Comparison of ENCODE assay signal across 8 cellular contexts in the genomic region with DNA sequence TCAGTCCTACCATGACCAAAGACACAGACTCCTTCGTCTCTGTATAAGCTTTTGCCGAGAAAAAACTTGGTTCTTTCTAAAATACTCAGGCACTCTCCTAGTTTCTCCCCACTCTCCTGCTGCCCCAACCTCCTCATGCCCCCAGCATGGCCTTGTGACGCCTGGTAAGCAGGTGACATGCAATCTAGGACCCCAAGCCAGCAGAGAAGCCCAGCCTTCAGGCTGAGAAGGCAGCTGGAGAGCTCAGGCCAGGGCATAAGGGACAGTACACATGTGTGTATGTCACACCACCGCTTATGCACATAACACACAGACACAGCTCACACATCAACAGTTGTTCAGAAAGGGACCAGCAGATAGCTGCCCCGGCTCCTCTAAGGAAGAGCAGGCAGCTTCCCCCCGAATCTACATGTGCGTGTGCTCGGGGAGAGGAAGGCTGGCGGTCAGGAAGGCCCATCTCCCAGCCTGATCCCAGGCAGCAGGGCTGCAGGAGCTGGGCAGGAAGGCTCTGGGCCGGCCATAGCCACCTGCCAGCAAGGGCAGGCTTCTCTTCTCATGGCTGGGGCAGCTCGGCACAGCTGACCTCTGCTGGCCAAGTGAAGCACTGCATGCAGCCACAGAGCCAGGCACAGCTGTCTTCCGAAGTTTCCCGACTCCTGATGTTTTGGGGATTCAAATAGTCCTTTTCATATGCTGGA. TPM values are rescaled to one million over a fixed set of nuclear protein-coding genes. Genes with fewer than 3 reads are reported as not detected.
DNase-seq lines count a peak whose midpoint lies in the region; ATAC-seq, FAIRE-seq and TF ChIP-seq lines count a peak whose summit lies in the region.

No MANE protein-coding gene starts in this region.

- TF ChIP-seq POLR2A in NB4 (IDR thresholded peaks at IDR 0.05; ENCODE audit: extremely low read depth, insufficient read length): no peak
- no peak for TF ChIP-seq POLR2A in GM12878 (IDR thresholded peaks at IDR 0.05; ENCODE audit: low read depth, low read length)

- H3K27ac ChIP-seq in GM12878 (ENCODE audit: control insufficient read depth, insufficient read depth) (no peak overlapping the region), iPS DF 6.9 (ENCODE audit: low read length) (no peak overlapping the region)

- H4K20me1 ChIP-seq in GM12878 (ENCODE audit: control insufficient read depth, insufficient read depth): peaks cover 2% of the 10 kb centered on the region; the same call in 1 of the 2 replicates

- SMC1A ChIA-PET in GM12878 (lab: Charles Lee; ENCODE audit: uncharacterized antibody, unreplicated experiment): interaction anchor here (0.7 to 1.9 kb wide), 15 partner anchors 8 to 324 kb away, joined by 3 to 14 read pairs (median 3); a partner anchor contains a TSS

- no peak overlapping the region for H3K4me3 ChIP-seq in NB4 (ENCODE audit: low read depth, low read length)
- H3K4me3 ChIP-seq in GM12878: no peak overlapping the region
- H3K4me3 ChIP-seq in iPS DF 6.9 (ENCODE audit: low read length): no peak overlapping the region

- intact Hi-C loops in GM12878 (cut with micrococcal nuclease; ENCODE audit: unreplicated experiment): loop anchor here (1.0 kb wide), 2 partner anchors 217 to 324 kb away; no protein-coding TSS in a partner anchor

- CTCF ChIA-PET in GM12878 (lab: Yijun Ruan, JAX): interaction anchor here (0.6 to 3.4 kb wide), 39 partner anchors 10 to 656 kb away, joined by 3 to 33 read pairs (median 4); a partner anchor contains a TSS

- peak; percentile 41 for FAIRE-seq in GM12878 (lab: Jason Lieb, UNC)

- no peaks in the 10 kb centered on the region for H3K79me2 ChIP-seq in GM12878 (ENCODE audit: control insufficient read depth, insufficient read depth, low read length)

- no TSS peak for BruUV-seq in GM12878 (replicated peaks; lab: Mats Ljungman, UMichigan)

- RAD21 ChIA-PET in GM12878 (lab: Charles Lee; ENCODE audit: unreplicated experiment): interaction anchor here (1.0 to 2.8 kb wide), 13 partner anchors 8 to 545 kb away, joined by 3 to 30 read pairs (median 4); a partner anchor contains a TSS

- in situ Hi-C loops in Caki2 (cut with HindIII; ENCODE audit: low pct_unique_long_range_greater_than_20kb, low sequenced_read_pairs): no loop called here
- in situ Hi-C loops in GM12878 (cut with MboI): no loop called here

- ATAC-seq in GM21447 (IDR thresholded peaks at IDR 0.05; ENCODE audit: unreplicated experiment) (peak; percentile 78), GM12878 (peak; percentile 95), HG02852 (IDR thresholded peaks at IDR 0.05; ENCODE audit: unreplicated experiment) (no peak)

- TF ChIP-seq CTCF in NB4 (IDR thresholded peaks at IDR 0.05; ENCODE audit: low read depth, low read length): peak; percentile 99
- TF ChIP-seq CTCF in GM12878 (IDR thresholded peaks at IDR 0.05 in 2 of 3, conservative IDR thresholded peaks at IDR 0.05 in 1 of 3; ENCODE audit: control insufficient read depth in 2 of 3, extremely low read depth in 1 of 3, insufficient read depth in 1 of 3, low read depth in 3 of 3, low read length in 3 of 3): peak; percentile 94 to 97 (median 97); a peak in 5 of 6 replicates

- H2AFZ ChIP-seq in GM12878 (ENCODE audit: control insufficient read depth, low read depth, low read length): no peak overlapping the region

- H3K4me1 ChIP-seq in GM12878 (ENCODE audit: control insufficient read depth, insufficient read depth, low read length): no peaks in the 10 kb centered on the region
- no peaks in the 10 kb centered on the region; the same call in 1 of the 2 replicates for H3K4me1 ChIP-seq in iPS DF 6.9 (ENCODE audit: control insufficient read depth, insufficient read depth, low read length)

- DNase-seq in Caki2 (ENCODE audit: low read depth) (peak; percentile 55), NB4 (ENCODE audit: low read depth) (peak; percentile 69), UCSD-AML1 (lab: John Stamatoyannopoulos, UW; ENCODE audit: unreplicated experiment) (peak; percentile 22), GM12878 (ENCODE audit: low read depth, low spot score) (no peak), iPS DF 6.9 (ENCODE audit: low read depth, low spot score) (peak; percentile 39)
- peak; percentile 60 for DNase-seq in stimulated activated CD4-positive, alpha-beta T cell treated with anti-CD3 and anti-CD28 coated beads, Interleukin-12 subunit alpha, Interleukin-12 subunit beta, amount 100 ng/mL, for 4 hours

- H3K4me2 ChIP-seq in GM12878 (ENCODE audit: control insufficient read depth, insufficient read depth): no peak overlapping the region

- no peaks in the 10 kb centered on the region for H3K9me3 ChIP-seq in GM12878 (replicated peaks; ENCODE audit: control insufficient read depth, insufficient read depth, low read length)
- H3K9me3 ChIP-seq in iPS DF 6.9 (ENCODE audit: control insufficient read depth, insufficient read depth, low read length): no peaks in the 10 kb centered on the region

- no peaks in the 10 kb centered on the region for H3K27me3 ChIP-seq in GM12878 (replicated peaks in 1 of 2; ENCODE audit: control insufficient read depth in 2 of 2, insufficient read depth in 2 of 2, low read length in 1 of 2)
- no peaks in the 10 kb centered on the region for H3K27me3 ChIP-seq in iPS DF 6.9 (ENCODE audit: control insufficient read depth, insufficient read depth, low read length)

- TF ChIP-seq EP300 in GM12878 (IDR thresholded peaks at IDR 0.05; ENCODE audit: borderline replicate concordance in 1 of 2, control insufficient read depth in 1 of 2, low read depth in 2 of 2, low read length in 2 of 2): no peak

- 59% methylated on average over 13 of the region's 13 CpGs for WGBS in GM12878 (ENCODE audit: insufficient coverage, insufficient replicate concordance, low lambda C conversion rate, missing lambda C conversion rate)
- WGBS in iPS DF 6.9 (ENCODE audit: insufficient coverage, insufficient read length): no CpG with 5 or more reads among the region's 13 CpGs

- peak; percentile 62 for TF ChIP-seq RAD21 in GM12878 (IDR thresholded peaks at IDR 0.05; ENCODE audit: insufficient read depth, low read depth, low read length)

- H3K9ac ChIP-seq in GM12878 (ENCODE audit: control insufficient read depth, insufficient read depth, low read length): no peak overlapping the region

- H3K36me3 ChIP-seq in GM12878 (ENCODE audit: control insufficient read depth in 2 of 2, insufficient read depth in 2 of 2, low read length in 1 of 2): peaks cover 35 to 50% of the 10 kb centered on the region in 2 experiments
- peaks cover 47% of the 10 kb centered on the region for H3K36me3 ChIP-seq in iPS DF 6.9 (ENCODE audit: control insufficient read depth, insufficient read depth, low read length)

- POLR2A ChIA-PET in GM12878 (lab: Charles Lee): interaction anchor here (0.5 to 1.4 kb wide), 5 partner anchors 13 to 458 kb away, joined by 3 read pairs; no protein-coding TSS in a partner anchor

RNA-seq across cellular contexts. Expression of a gene that starts 8.5 kb away (rescaled TPM):
- 131 and 153 TPM in 2 replicates for total RNA-seq in Caki2 (2014; rRNA removed; shearing (Covaris generic); ENCODE audit: low replicate concordance)
- total RNA-seq in GM12878 (2013; cell fraction: nucleolus; rRNA removed): 56.8 and 76.3 TPM in 2 replicates
- 93.2 and 97.4 TPM in 2 replicates for total RNA-seq in GM12878 (2014; rRNA removed)
- total RNA-seq in GM12878 (2014; rRNA removed; fragmentation: Illumina TruSeq; extraction: Trizol): 51.5 and 52.1 TPM in 2 replicates
- total RNA-seq in GM12878 (2021): 86.3 and 92.4 TPM in 2 replicates
- 40.2 TPM for polyA plus RNA-seq in GM12878 (2011; ENCODE audit: low read depth)
- polyA plus RNA-seq in GM12878 (2011; rRNA removed): 56.0 and 82.9 TPM in 2 replicates
- 85.7 and 112 TPM in 2 replicates for polyA plus RNA-seq in GM12878 (2011; cell fraction: cytosol; rRNA removed)
- polyA plus RNA-seq in GM12878 (2011; cell fraction: nucleus; rRNA removed): 182 and 194 TPM in 2 replicates
- 57.3 and 65.1 TPM in 2 replicates for polyA plus RNA-seq in GM12878 (2012)
- 39.1 and 78.1 TPM in 2 replicates for polyA plus RNA-seq in GM12878 (2014; fragmentation: Illumina TruSeq; extraction: Trizol)
- polyA plus RNA-seq in GM12878 (2014; fragmentation: Nextera tagmentation; extraction: Ambion mirVana): 10 to 100 TPM; 19.8 to 48.3 TPM
- 79.6 and 93.8 TPM in 2 replicates for polyA plus RNA-seq in GM12878 (2014; rRNA removed)
- polyA plus RNA-seq in GM12878 (2016; fragmentation: Nextera tagmentation; extraction: Ambion mirVana): 100 to 1,000 TPM; 127 to 136 TPM
- polyA minus RNA-seq in GM12878 (2011; rRNA and poly(A)+ RNA removed): 75.0 and 100 TPM in 2 replicates
- polyA minus RNA-seq in GM12878 (2011; cell fraction: cytosol; rRNA and poly(A)+ RNA removed): 26.6 and 29.3 TPM in 2 replicates
- polyA minus RNA-seq in GM12878 (2011; cell fraction: nucleus; rRNA and poly(A)+ RNA removed): 51.5 and 87.5 TPM in 2 replicates

RNA-seq across cellular contexts. Expression of a gene that starts 16.8 kb away (rescaled TPM):
- total RNA-seq in Caki2 (2014; rRNA removed; shearing (Covaris generic); ENCODE audit: low replicate concordance): 263 and 317 TPM in 2 replicates
- total RNA-seq in GM12878 (2013; cell fraction: nucleolus; rRNA removed): 141 and 178 TPM in 2 replicates
- total RNA-seq in GM12878 (2014; rRNA removed): 71.3 and 75.3 TPM in 2 replicates
- 39.1 and 41.4 TPM in 2 replicates for total RNA-seq in GM12878 (2014; rRNA removed; fragmentation: Illumina TruSeq; extraction: Trizol)
- 41.6 and 48.1 TPM in 2 replicates for total RNA-seq in GM12878 (2021)
- polyA plus RNA-seq in GM12878 (2011; ENCODE audit: low read depth): 49.3 TPM
- polyA plus RNA-seq in GM12878 (2011; rRNA removed): 67.1 and 69.8 TPM in 2 replicates
- 82.6 and 87.1 TPM in 2 replicates for polyA plus RNA-seq in GM12878 (2011; cell fraction: cytosol; rRNA removed)
- polyA plus RNA-seq in GM12878 (2011; cell fraction: nucleus; rRNA removed): 70.6 and 72.2 TPM in 2 replicates
- polyA plus RNA-seq in GM12878 (2012): 51.2 and 51.5 TPM in 2 replicates
- 37.3 and 38.9 TPM in 2 replicates for polyA plus RNA-seq in GM12878 (2014; fragmentation: Illumina TruSeq; extraction: Trizol)
- 10 to 100 TPM; 20.8 to 21.0 TPM for polyA plus RNA-seq in GM12878 (2014; fragmentation: Nextera tagmentation; extraction: Ambion mirVana)
- 48.1 and 53.9 TPM in 2 replicates for polyA plus RNA-seq in GM12878 (2014; rRNA removed)
- 10 to 100 TPM; 55.6 to 57.4 TPM for polyA plus RNA-seq in GM12878 (2016; fragmentation: Nextera tagmentation; extraction: Ambion mirVana)
- polyA minus RNA-seq in GM12878 (2011; rRNA and poly(A)+ RNA removed): 58.4 and 72.4 TPM in 2 replicates
- polyA minus RNA-seq in GM12878 (2011; cell fraction: cytosol; rRNA and poly(A)+ RNA removed): 28.4 and 31.1 TPM in 2 replicates
- polyA minus RNA-seq in GM12878 (2011; cell fraction: nucleus; rRNA and poly(A)+ RNA removed): 33.5 and 53.0 TPM in 2 replicates

RNA-seq across cellular contexts. Expression of a gene that starts 24.1 kb away (rescaled TPM):
- total RNA-seq in Caki2 (2014; rRNA removed; shearing (Covaris generic); ENCODE audit: low replicate concordance): not detected in 2 replicates
- 0.15 TPM in 1 of 2 replicates, not detected in the other for total RNA-seq in GM12878 (2013; cell fraction: nucleolus; rRNA removed)
- total RNA-seq in GM12878 (2014; rRNA removed) (0.11 TPM in 1 of 2 replicates, not detected in the other), GM12878 (2014; rRNA removed; fragmentation: Illumina TruSeq; extraction: Trizol) (not detected in 2 replicates), GM12878 (2021) (0.08 TPM in 1 of 2 replicates, not detected in the other)
- polyA plus RNA-seq in GM12878 (2011; ENCODE audit: low read depth): not detected
- polyA plus RNA-seq in GM12878 (2011; rRNA removed) (0.37 and 0.90 TPM in 2 replicates), GM12878 (2014; fragmentation: Illumina TruSeq; extraction: Trizol) (0.01 TPM in 1 of 2 replicates, not detected in the other), GM12878 (2014; fragmentation: Nextera tagmentation; extraction: Ambion mirVana) (not detected), GM12878 (2014; rRNA removed) (0.03 TPM in 1 of 2 replicates, not detected in the other), GM12878 (2016; fragmentation: Nextera tagmentation; extraction: Ambion mirVana) (not detected)
- 0.87 and 1.0 TPM in 2 replicates for polyA plus RNA-seq in GM12878 (2011; cell fraction: cytosol; rRNA removed)
- polyA plus RNA-seq in GM12878 (2011; cell fraction: nucleus; rRNA removed): 4.4 and 6.9 TPM in 2 replicates
- polyA plus RNA-seq in GM12878 (2012): 0.01 and 0.03 TPM in 2 replicates
- 0.66 and 1.6 TPM in 2 replicates for polyA minus RNA-seq in GM12878 (2011; rRNA and poly(A)+ RNA removed)
- polyA minus RNA-seq in GM12878 (2011; cell fraction: cytosol; rRNA and poly(A)+ RNA removed): 0.40 and 0.62 TPM in 2 replicates
- 1.6 and 2.1 TPM in 2 replicates for polyA minus RNA-seq in GM12878 (2011; cell fraction: nucleus; rRNA and poly(A)+ RNA removed)

RNA-seq across cellular contexts. Expression of a gene that starts 41.2 kb away (rescaled TPM):
- 33.4 and 56.0 TPM in 2 replicates for total RNA-seq in Caki2 (2014; rRNA removed; shearing (Covaris generic); ENCODE audit: low replicate concordance)
- total RNA-seq in GM12878 (2013; cell fraction: nucleolus; rRNA removed): 59.5 and 66.5 TPM in 2 replicates
- total RNA-seq in GM12878 (2014; rRNA removed): 60.6 and 63.5 TPM in 2 replicates
- 20.5 and 23.1 TPM in 2 replicates for total RNA-seq in GM12878 (2014; rRNA removed; fragmentation: Illumina TruSeq; extraction: Trizol)
- total RNA-seq in GM12878 (2021): 103 and 104 TPM in 2 replicates
- polyA plus RNA-seq in GM12878 (2011; ENCODE audit: low read depth): 21.1 TPM
- polyA plus RNA-seq in GM12878 (2011; rRNA removed): 16.7 and 33.8 TPM in 2 replicates
- 49.7 and 61.0 TPM in 2 replicates for polyA plus RNA-seq in GM12878 (2011; cell fraction: cytosol; rRNA removed)
- polyA plus RNA-seq in GM12878 (2011; cell fraction: nucleus; rRNA removed): 98.8 and 106 TPM in 2 replicates
- polyA plus RNA-seq in GM12878 (2012): 38.1 and 42.9 TPM in 2 replicates
- polyA plus RNA-seq in GM12878 (2014; fragmentation: Illumina TruSeq; extraction: Trizol): 39.9 and 56.7 TPM in 2 replicates
- 1 to 10 TPM; 4.1 to 4.2 TPM for polyA plus RNA-seq in GM12878 (2014; fragmentation: Nextera tagmentation; extraction: Ambion mirVana)
- polyA plus RNA-seq in GM12878 (2014; rRNA removed): 44.7 and 49.1 TPM in 2 replicates
- 10 to 100 TPM; 52.0 to 53.2 TPM for polyA plus RNA-seq in GM12878 (2016; fragmentation: Nextera tagmentation; extraction: Ambion mirVana)
- polyA minus RNA-seq in GM12878 (2011; rRNA and poly(A)+ RNA removed): 87.7 and 88.6 TPM in 2 replicates
- polyA minus RNA-seq in GM12878 (2011; cell fraction: cytosol; rRNA and poly(A)+ RNA removed): 34.1 and 34.2 TPM in 2 replicates
- polyA minus RNA-seq in GM12878 (2011; cell fraction: nucleus; rRNA and poly(A)+ RNA removed): 25.9 and 35.4 TPM in 2 replicates
